Comparison of ENCODE assay signal across 29 cellular contexts in the genomic region with DNA sequence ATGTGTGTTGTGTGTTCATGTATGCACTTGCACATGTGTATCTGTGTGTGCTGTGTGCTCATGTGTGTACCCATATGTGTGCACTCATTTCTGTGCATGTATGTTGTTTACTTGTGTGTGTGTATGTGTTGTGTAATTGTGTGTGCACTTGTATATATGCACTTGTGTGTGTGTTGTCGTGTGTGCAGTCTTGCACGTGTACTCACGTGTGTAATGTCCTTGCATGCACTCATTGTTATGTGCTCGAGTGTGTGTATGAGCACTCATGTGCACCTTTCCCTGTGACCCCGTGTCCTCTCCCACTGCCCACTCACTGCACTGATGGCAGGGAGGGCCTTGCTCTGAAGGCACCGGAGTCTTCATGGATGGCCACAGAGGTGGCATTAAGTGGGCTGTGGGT.
"Had no signal": no experiment of that assay in that cellular context is flagged by ENCODE, and none has a peak within 500 bp of the region (broad histone marks: within the 10 kb centered on the region; RNA-seq: fewer than 3 reads in every experiment).

No MANE protein-coding gene starts in this region.

- H3K4me1 ChIP-seq: adrenal gland, body of pancreas, esophagus squamous epithelium, gastroesophageal sphincter had no signal

- H3K36me3 ChIP-seq: adrenal gland, cardiac muscle cell, esophagus squamous epithelium, gastroesophageal sphincter, WERI-Rb-1 had no signal

- DNase-seq: activated B cell treated with CpG ODN at 0.5 μM for 24 hours; activated CD4-positive, alpha-beta memory T cell treated with anti-CD3 and anti-CD28 coated beads for 36 hours; activated CD4-positive, alpha-beta T cell treated with anti-CD3 and anti-CD28 coated beads for 48 hours; activated CD8-positive, alpha-beta memory T cell treated with anti-CD3 and anti-CD28 coated beads, Interleukin-2, amount 10 ng/mL, durations not matched to agents 7 days and 5 days; activated CD8-positive, alpha-beta memory T cell treated with anti-CD3 and anti-CD28 coated beads, Interleukin-2, amount 50 U/mL, for 4 hours; activated CD8-positive, alpha-beta T cell treated with anti-CD3 and anti-CD28 coated beads, Interleukin-2, amount 10 ng/mL, durations not matched to agents 7 days and 5 days; activated effector memory CD4-positive, alpha-beta T cell treated with anti-CD3 and anti-CD28 coated beads, Interleukin-2, amount 50 U/mL, for 16 hours; activated naive CD4-positive, alpha-beta T cell treated with anti-CD3 and anti-CD28 coated beads for 36 hours; activated naive CD8-positive, alpha-beta T cell treated with anti-CD3 and anti-CD28 coated beads for 36 hours; activated naive CD8-positive, alpha-beta T cell treated with anti-CD3 and anti-CD28 coated beads, Interleukin-2, amount 50 U/mL, for 24 hours; activated T-cell treated with anti-CD3 and anti-CD28 coated beads, Interleukin-2, amount 50 U/mL, for 1 hour; activated T-cell treated with anti-CD3 and anti-CD28 coated beads, Interleukin-2, amount 50 U/mL, for 48 hours; adrenal gland; amygdala; aorta; body of pancreas; dorsolateral prefrontal cortex; effector memory CD4-positive, alpha-beta T cell; endodermal cell; esophagus squamous epithelium; foreskin melanocyte; T-helper 1 cell; T-helper 17 cell; T1000; WERI-Rb-1 had no signal

- H3K27ac ChIP-seq: adrenal gland, body of pancreas, cardiac muscle cell, coronary artery, dorsolateral prefrontal cortex, esophagus squamous epithelium, gastroesophageal sphincter, WERI-Rb-1 had no signal

- H3K4me3 ChIP-seq: adrenal gland, body of pancreas, cardiac muscle cell, coronary artery, dorsolateral prefrontal cortex, esophagus squamous epithelium, gastroesophageal sphincter had no signal

- H3K27me3 ChIP-seq: adrenal gland, body of pancreas, cardiac muscle cell, dorsolateral prefrontal cortex, esophagus squamous epithelium, gastroesophageal sphincter had no signal

- ATAC-seq: activated CD4-positive, CD25-positive, alpha-beta regulatory T cell treated with anti-CD3 and anti-CD28 coated beads, Interleukin-2, amount 50 U/mL, for 24 hours; activated CD8-positive, alpha-beta memory T cell treated with anti-CD3 and anti-CD28 coated beads, Interleukin-2, amount 10 ng/mL, durations not matched to agents 7 days and 5 days; activated CD8-positive, alpha-beta T cell treated with anti-CD3 and anti-CD28 coated beads, Interleukin-2, amount 10 ng/mL, durations not matched to agents 7 days and 5 days; activated naive CD8-positive, alpha-beta T cell treated with anti-CD3 and anti-CD28 coated beads, Interleukin-2, amount 50 U/mL, for 24 hours; body of pancreas; gastroesophageal sphincter; T-helper 17 cell had no signal

- H3K9me3 ChIP-seq: adrenal gland, body of pancreas, esophagus squamous epithelium, gastroesophageal sphincter had no signal
